ENCODE assay signal across 22 cellular contexts in the genomic region with DNA sequence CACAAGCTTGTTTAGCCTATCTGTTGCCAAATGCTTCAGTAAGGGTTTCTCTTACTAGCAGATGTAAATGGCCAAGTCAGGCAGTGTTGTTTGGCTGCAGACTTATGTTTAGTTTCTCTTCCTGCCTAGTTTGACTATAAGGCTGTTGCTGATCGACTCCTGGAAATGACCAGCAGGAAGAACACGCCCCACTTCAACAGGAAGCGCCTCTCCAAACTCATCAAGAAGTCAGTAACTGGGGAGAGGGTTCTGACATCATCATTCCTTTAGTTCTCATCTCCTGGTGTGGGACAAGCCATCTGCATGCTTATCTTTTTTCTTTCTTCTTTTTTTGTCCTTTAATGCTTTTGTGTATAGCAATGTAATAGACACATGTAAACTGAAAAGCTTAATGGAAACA. TPM values are rescaled to one million over a fixed set of nuclear protein-coding genes. Genes with fewer than 3 reads are reported as not detected.
DNase-seq lines count a peak whose midpoint lies in the region; ATAC-seq and TF ChIP-seq lines count a peak whose summit lies in the region.
"Had no signal": no experiment of that assay in that cellular context is flagged by ENCODE, and none has a peak within 500 bp of the region (broad histone marks: within the 10 kb centered on the region; RNA-seq: fewer than 3 reads in every experiment).

No MANE protein-coding gene starts in this region.

- H3K27ac Mint-ChIP-seq in activated naive CD8-positive, alpha-beta T cell treated with anti-CD3 and anti-CD28 coated beads, Interleukin-2, amount 10 ng/mL, durations not matched to agents 7 days and 5 days = peak overlapping the region; percentile 68
- H3K27ac Mint-ChIP-seq: activated T-cell treated with anti-CD3 and anti-CD28 coated beads, Interleukin-2, amount 50 U/mL, for 24 hours; natural killer cell had no signal

- H3K27ac ChIP-seq in heart right ventricle = peak overlapping the region in 4 of 10 donors; percentile 20 to 66 (median 43)
- H3K27ac ChIP-seq in upper lobe of right lung = peak overlapping the region; percentile 39
- H3K27ac ChIP-seq: colonic mucosa, hepatocyte, pancreas, transverse colon had no signal

- DNase-seq in heart right ventricle (no peak), Right ventricle myocardium inferior (ENCODE audit: missing footprints) (no peak), islet precursor cell (peak; percentile 22), upper lobe of right lung (no peak), UCSD-AML1 (lab: John Stamatoyannopoulos, UW; ENCODE audit: unreplicated experiment) (no peak)
- DNase-seq in activated naive CD8-positive, alpha-beta T cell treated with anti-CD3 and anti-CD28 coated beads, Interleukin-2, amount 10 ng/mL, durations not matched to agents 7 days and 5 days = no peak
- DNase-seq: activated T-cell treated with anti-CD3 and anti-CD28 coated beads, Interleukin-2, amount 50 U/mL, for 24 hours; CD8-positive, alpha-beta memory T cell; colonic mucosa; DMS53; IMR-90; mesendoderm; natural killer cell; NCI-H1436 treated with DMSO at 0.1 percent for 48 hours; NCI-H2171; NCI-H524 treated with DMSO at 0.1 percent for 48 hours; pancreas; stimulated activated naive CD4-positive, alpha-beta T cell; transverse colon had no signal

- H3K27me3 ChIP-seq in heart right ventricle (no peaks in the 10 kb centered on the region), upper lobe of right lung (no peaks in the 10 kb centered on the region)
- H3K27me3 ChIP-seq: colonic mucosa, hepatocyte, pancreas, transverse colon had no signal

- ATAC-seq in heart right ventricle = peak; percentile 40 to 66 (median 54)
- no peak for ATAC-seq in Right ventricle myocardium inferior
- peak; percentile 61 for ATAC-seq in activated naive CD8-positive, alpha-beta T cell treated with anti-CD3 and anti-CD28 coated beads, Interleukin-2, amount 10 ng/mL, durations not matched to agents 7 days and 5 days (ENCODE audit: low read depth)
- peak; percentile 46 for ATAC-seq in upper lobe of right lung
- no peak for ATAC-seq in HG03045 (IDR thresholded peaks at IDR 0.05; ENCODE audit: unreplicated experiment)
- ATAC-seq: natural killer cell had no signal

- POLR2A ChIA-PET in activated naive CD8-positive, alpha-beta T cell treated with anti-CD3 and anti-CD28 coated beads, Interleukin-2, amount 10 ng/mL, durations not matched to agents 7 days and 5 days (lab: Charles Lee) = no interaction called here

- H3K4me3 ChIP-seq in heart right ventricle (no peak overlapping the region), upper lobe of right lung (no peak overlapping the region)
- H3K4me3 ChIP-seq: colonic mucosa, hepatocyte, pancreas, transverse colon had no signal

- H3K4me1 ChIP-seq in heart right ventricle = peaks cover 0 to 21% (median 0%) of the 10 kb centered on the region in 9 donors
- H3K4me1 ChIP-seq in upper lobe of right lung = no peaks in the 10 kb centered on the region
- H3K4me1 ChIP-seq: colonic mucosa, pancreas, transverse colon had no signal

- no peaks in the 10 kb centered on the region for H3K9me3 ChIP-seq in heart right ventricle
- no peaks in the 10 kb centered on the region for H3K9me3 ChIP-seq in upper lobe of right lung
- H3K9me3 ChIP-seq: colonic mucosa, pancreas, transverse colon had no signal

- H3K36me3 ChIP-seq in heart right ventricle = peaks cover 0 to 100% (median 63%) of the 10 kb centered on the region in 9 donors
- peaks cover 93% of the 10 kb centered on the region for H3K36me3 ChIP-seq in upper lobe of right lung

- H3K27me3 Mint-ChIP-seq in activated naive CD8-positive, alpha-beta T cell treated with anti-CD3 and anti-CD28 coated beads, Interleukin-2, amount 10 ng/mL, durations not matched to agents 7 days and 5 days = no peaks in the 10 kb centered on the region
- H3K27me3 Mint-ChIP-seq: activated T-cell treated with anti-CD3 and anti-CD28 coated beads, Interleukin-2, amount 50 U/mL, for 24 hours; brain; CD8-positive, alpha-beta memory T cell had no signal

- TF ChIP-seq CTCF in heart right ventricle (IDR thresholded peaks at IDR 0.05) (no peak), upper lobe of right lung (IDR thresholded peaks at IDR 0.05) (no peak)

- peaks cover 16% of the 10 kb centered on the region for H3K4me1 Mint-ChIP-seq in activated naive CD8-positive, alpha-beta T cell treated with anti-CD3 and anti-CD28 coated beads, Interleukin-2, amount 10 ng/mL, durations not matched to agents 7 days and 5 days
- H3K4me1 Mint-ChIP-seq: brain had no signal

- 61 to 66% methylated on average over 3 of the region's 3 CpGs for WGBS in heart right ventricle, 2 donors

- intact Hi-C loops in heart right ventricle (cut with DNase I) (loop anchor here in 1 of 10 donors (10.0 kb wide), 1 partner anchor 60 kb away; no protein-coding TSS in a partner anchor), Right ventricle myocardium inferior (cut with DNase I) (loop anchor here (10.0 kb wide), 2 partner anchors 60 to 100 kb away; partner anchors contain the start of gene RRP1), upper lobe of right lung (cut with DNase I) (no loop called here)

- H3K4me3 Mint-ChIP-seq in activated naive CD8-positive, alpha-beta T cell treated with anti-CD3 and anti-CD28 coated beads, Interleukin-2, amount 10 ng/mL, durations not matched to agents 7 days and 5 days = peak overlapping the region; percentile 30
- H3K4me3 Mint-ChIP-seq: activated T-cell treated with anti-CD3 and anti-CD28 coated beads, Interleukin-2, amount 50 U/mL, for 24 hours; brain; CD8-positive, alpha-beta memory T cell; natural killer cell had no signal

- H3K9me3 Mint-ChIP-seq in activated naive CD8-positive, alpha-beta T cell treated with anti-CD3 and anti-CD28 coated beads, Interleukin-2, amount 10 ng/mL, durations not matched to agents 7 days and 5 days = no peaks in the 10 kb centered on the region
- H3K9me3 Mint-ChIP-seq: activated T-cell treated with anti-CD3 and anti-CD28 coated beads, Interleukin-2, amount 50 U/mL, for 24 hours; brain; CD8-positive, alpha-beta memory T cell; natural killer cell had no signal

- peaks cover 31% of the 10 kb centered on the region for H3K36me3 Mint-ChIP-seq in activated naive CD8-positive, alpha-beta T cell treated with anti-CD3 and anti-CD28 coated beads, Interleukin-2, amount 10 ng/mL, durations not matched to agents 7 days and 5 days

RNA-seq across cellular contexts. Expression of gene RRP1B, which starts 25.1 kb away (rescaled TPM):
- 10 to 100 TPM in 2 of 10 donors, 1 to 10 TPM in 8; 7.1 to 11.3 (median 8.6) TPM for total RNA-seq in heart right ventricle
- polyA plus RNA-seq in heart right ventricle = 1 to 10 TPM; 5.0 to 5.9 TPM
- 9.5 TPM for total RNA-seq in Right ventricle myocardium inferior
- total RNA-seq in activated naive CD8-positive, alpha-beta T cell treated with anti-CD3 and anti-CD28 coated beads, Interleukin-2, amount 10 ng/mL, durations not matched to agents 7 days and 5 days = 10 to 100 TPM; 44.2 to 46.6 TPM
- 18.4 TPM for total RNA-seq in upper lobe of right lung

RNA-seq across cellular contexts. Expression of gene HSF2BP, which starts 25.1 kb away (rescaled TPM):
- total RNA-seq in heart right ventricle (under 1 TPM in 5 of 10 donors, not detected in 5; 0.12 to 0.51 (median 0.18) TPM), Right ventricle myocardium inferior (not detected), upper lobe of right lung (0.41 TPM)
- under 1 TPM in 1 of 2 donors, not detected in 1; 0.16 TPM for polyA plus RNA-seq in heart right ventricle
- under 1 TPM; 0.31 to 0.64 TPM for total RNA-seq in activated naive CD8-positive, alpha-beta T cell treated with anti-CD3 and anti-CD28 coated beads, Interleukin-2, amount 10 ng/mL, durations not matched to agents 7 days and 5 days

RNA-seq across cellular contexts. Expression of gene PDXK, which starts 34.5 kb away (rescaled TPM):
- total RNA-seq in heart right ventricle = 100 to 1,000 TPM in 1 of 10 donors, 10 to 100 TPM in 9; 64.9 to 101 (median 73.0) TPM
- polyA plus RNA-seq in heart right ventricle = 100 to 1,000 TPM in 1 of 2 donors, 10 to 100 TPM in 1; 47.8 to 102 TPM
- total RNA-seq in Right ventricle myocardium inferior = 105 TPM
- total RNA-seq in activated naive CD8-positive, alpha-beta T cell treated with anti-CD3 and anti-CD28 coated beads, Interleukin-2, amount 10 ng/mL, durations not matched to agents 7 days and 5 days = 100 to 1,000 TPM in 1 of 2 experiments, 10 to 100 TPM in 1; 96.9 to 101 TPM
- 280 TPM for total RNA-seq in upper lobe of right lung

Comparison
In these comparisons a context has a peak if more than half of its experiments do, and no peak if none do; other contexts are left out.
1. ATAC-seq: peak in heart right ventricle (8 of 8), activated naive CD8-positive, alpha-beta T cell treated with anti-CD3 and anti-CD28 coated beads, Interleukin-2, amount 10 ng/mL, durations not matched to agents 7 days and 5 days (single experiment) and upper lobe of right lung (single experiment); none in Right ventricle myocardium inferior (single experiment) and HG03045 (single experiment).